ENCODE assay signal across 14 cellular contexts in the genomic region with DNA sequence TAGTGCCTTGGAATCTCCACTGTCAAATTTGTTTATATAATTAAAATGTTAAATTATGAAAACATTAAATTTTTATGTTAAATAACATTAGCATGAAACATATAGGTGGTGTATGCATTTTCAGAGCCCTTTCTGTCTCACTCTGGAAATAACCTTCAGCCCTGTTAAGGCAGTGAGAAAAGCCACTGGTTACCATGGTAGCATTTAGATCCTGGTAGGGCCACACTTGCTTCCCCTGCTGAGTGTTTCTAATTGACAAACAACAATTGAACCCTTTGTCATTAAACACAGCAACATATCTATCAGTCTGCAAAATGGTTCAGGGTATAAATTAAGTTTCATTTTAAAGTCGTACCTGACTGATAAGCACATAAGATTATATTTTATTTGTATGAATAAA.
"Had no signal": no experiment of that assay in that cellular context is flagged by ENCODE, and none has a peak within 500 bp of the region (broad histone marks: within the 10 kb centered on the region; RNA-seq: fewer than 3 reads in every experiment).

No MANE protein-coding gene starts in this region.

- H3K36me3 ChIP-seq: pancreas had no signal

- H3K4me3 Mint-ChIP-seq: activated CD8-positive, alpha-beta memory T cell treated with anti-CD3 and anti-CD28 coated beads, Interleukin-2, amount 10 ng/mL, durations not matched to agents 7 days and 5 days; activated T-cell treated with anti-CD3 and anti-CD28 coated beads, Interleukin-2, amount 50 U/mL, for 24 hours; stimulated activated naive CD8-positive, alpha-beta T cell treated with anti-CD3 and anti-CD28 coated beads, Interleukin-15, Interleukin-2, amounts not matched to agents 100 ng/mL and 50 ng/mL, for 24 hours; type B pancreatic cell had no signal

- H3K27me3 ChIP-seq: gastroesophageal sphincter, heart right ventricle, suprapubic skin had no signal

- H3K4me1 ChIP-seq: gastroesophageal sphincter, heart right ventricle, pancreas, suprapubic skin had no signal

- H3K9me3 ChIP-seq: gastroesophageal sphincter, heart right ventricle, pancreas, suprapubic skin had no signal

- H3K27me3 Mint-ChIP-seq: activated CD8-positive, alpha-beta memory T cell treated with anti-CD3 and anti-CD28 coated beads, Interleukin-2, amount 10 ng/mL, durations not matched to agents 7 days and 5 days; stimulated activated naive CD8-positive, alpha-beta T cell treated with anti-CD3 and anti-CD28 coated beads, Interleukin-15, Interleukin-2, amounts not matched to agents 100 ng/mL and 50 ng/mL, for 24 hours; type B pancreatic cell had no signal

- FAIRE-seq: keratinocyte, pancreas had no signal

- H3K27ac Mint-ChIP-seq: activated CD8-positive, alpha-beta memory T cell treated with anti-CD3 and anti-CD28 coated beads, Interleukin-2, amount 10 ng/mL, durations not matched to agents 7 days and 5 days; activated T-cell treated with anti-CD3 and anti-CD28 coated beads, Interleukin-2, amount 50 U/mL, for 24 hours; stimulated activated naive CD8-positive, alpha-beta T cell treated with anti-CD3 and anti-CD28 coated beads, Interleukin-15, Interleukin-2, amounts not matched to agents 100 ng/mL and 50 ng/mL, for 24 hours; type B pancreatic cell had no signal

- H3K4me3 ChIP-seq: gastroesophageal sphincter, heart right ventricle, pancreas, suprapubic skin had no signal

- DNase-seq: activated CD4-positive, alpha-beta T cell treated with anti-CD3 and anti-CD28 coated beads, Interleukin-2, amount 50 U/mL, for 48 hours; activated CD8-positive, alpha-beta memory T cell treated with anti-CD3 and anti-CD28 coated beads, Interleukin-2, amount 10 ng/mL, durations not matched to agents 7 days and 5 days; activated effector memory CD4-positive, alpha-beta T cell treated with Interleukin-2 at 50 U/mL for 16 hours; activated naive CD4-positive, alpha-beta T cell treated with anti-CD3 and anti-CD28 coated beads, Interleukin-2, amount 50 U/mL, for 16 hours; activated T-cell treated with anti-CD3 and anti-CD28 coated beads, Interleukin-2, amount 50 U/mL, for 24 hours; erythroblast; heart right ventricle; pancreas had no signal

- H3K9me3 Mint-ChIP-seq: activated T-cell treated with anti-CD3 and anti-CD28 coated beads, Interleukin-2, amount 50 U/mL, for 24 hours; neural crest cell; stimulated activated naive CD8-positive, alpha-beta T cell treated with anti-CD3 and anti-CD28 coated beads, Interleukin-15, Interleukin-2, amounts not matched to agents 100 ng/mL and 50 ng/mL, for 24 hours; type B pancreatic cell had no signal

- H3K27ac ChIP-seq: gastroesophageal sphincter, heart right ventricle, pancreas, suprapubic skin had no signal
